In the genomic region with DNA sequence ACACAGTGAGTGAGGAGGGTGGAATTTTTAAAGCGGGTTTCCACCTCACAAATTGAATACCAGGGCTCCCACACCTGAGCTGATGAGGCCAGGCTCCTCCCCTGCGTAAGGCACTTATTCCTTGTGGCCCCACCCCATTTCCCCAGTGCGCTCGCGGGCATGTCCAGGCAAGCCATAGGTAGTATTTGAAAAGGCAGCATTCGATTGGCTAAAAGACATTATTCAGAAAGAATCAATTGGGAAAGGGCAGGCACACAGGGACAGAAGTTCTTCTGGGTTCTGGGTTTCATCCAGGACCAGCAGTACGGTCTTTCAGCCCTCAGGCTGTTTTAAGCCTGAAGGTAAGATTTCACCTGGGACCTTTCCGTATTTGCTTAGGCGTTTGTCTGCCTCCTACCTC, we compare ENCODE assay signal across 15 cellular contexts.
"Had no signal": no experiment of that assay in that cellular context is flagged by ENCODE, and none has a peak within 500 bp of the region (broad histone marks: within the 10 kb centered on the region; RNA-seq: fewer than 3 reads in every experiment).

No MANE protein-coding gene starts in this region.

- H3K4me3 Mint-ChIP-seq: activated CD4-positive, alpha-beta T cell treated with anti-CD3 and anti-CD28 coated beads for 36 hours; activated CD8-positive, alpha-beta T cell treated with anti-CD3 and anti-CD28 coated beads, Interleukin-2, amount 10 ng/mL, durations not matched to agents 7 days and 5 days; activated naive CD4-positive, alpha-beta T cell treated with anti-CD3 and anti-CD28 coated beads for 36 hours; activated T-helper 17 cell treated with anti-CD3 and anti-CD28 coated beads, Interleukin-2, amount 50 U/mL, for 72 hours; memory B cell; stimulated activated naive CD8-positive, alpha-beta T cell treated with anti-CD3 and anti-CD28 coated beads, Interleukin-15, Interleukin-2, amounts not matched to agents 100 ng/mL and 50 ng/mL, for 24 hours had no signal

- H3K9me3 ChIP-seq: heart right ventricle, ovary had no signal

- H3K27ac Mint-ChIP-seq: activated CD4-positive, alpha-beta T cell treated with anti-CD3 and anti-CD28 coated beads for 36 hours; activated CD8-positive, alpha-beta T cell treated with anti-CD3 and anti-CD28 coated beads, Interleukin-2, amount 10 ng/mL, durations not matched to agents 7 days and 5 days; activated naive CD4-positive, alpha-beta T cell treated with anti-CD3 and anti-CD28 coated beads for 36 hours; activated T-helper 17 cell treated with anti-CD3 and anti-CD28 coated beads, Interleukin-2, amount 50 U/mL, for 72 hours; memory B cell; stimulated activated naive CD8-positive, alpha-beta T cell treated with anti-CD3 and anti-CD28 coated beads, Interleukin-15, Interleukin-2, amounts not matched to agents 100 ng/mL and 50 ng/mL, for 24 hours had no signal

- H3K4me3 ChIP-seq: heart right ventricle, ovary had no signal

- H3K27me3 Mint-ChIP-seq: activated CD4-positive, alpha-beta T cell treated with anti-CD3 and anti-CD28 coated beads for 36 hours; activated T-helper 17 cell treated with anti-CD3 and anti-CD28 coated beads, Interleukin-2, amount 50 U/mL, for 72 hours; memory B cell; stimulated activated naive CD8-positive, alpha-beta T cell treated with anti-CD3 and anti-CD28 coated beads, Interleukin-15, Interleukin-2, amounts not matched to agents 100 ng/mL and 50 ng/mL, for 24 hours had no signal

- DNase-seq: activated CD4-positive, alpha-beta T cell treated with anti-CD3 and anti-CD28 coated beads for 36 hours; activated CD8-positive, alpha-beta T cell treated with anti-CD3 and anti-CD28 coated beads, Interleukin-2, amount 10 ng/mL, durations not matched to agents 7 days and 5 days; activated naive CD4-positive, alpha-beta T cell treated with anti-CD3 and anti-CD28 coated beads for 36 hours; heart right ventricle; ovary; retina; stimulated activated CD4-positive, alpha-beta T cell treated with anti-CD3 and anti-CD28 coated beads, Interleukin-15, amount 100 ng/mL, for 24 hours; stimulated activated CD4-positive, alpha-beta T cell treated with anti-CD3 and anti-CD28 coated beads, Interleukin-4, amount 100 ng/mL, for 24 hours; SW 1271 had no signal

- FAIRE-seq: colon, islet of Langerhans had no signal

- ATAC-seq: activated CD4-positive, alpha-beta T cell treated with anti-CD3 and anti-CD28 coated beads for 36 hours; activated CD8-positive, alpha-beta T cell treated with anti-CD3 and anti-CD28 coated beads, Interleukin-2, amount 10 ng/mL, durations not matched to agents 7 days and 5 days; activated T-helper 17 cell treated with anti-CD3 and anti-CD28 coated beads, Interleukin-2, amount 50 U/mL, for 72 hours; heart right ventricle; left lobe of liver had no signal

- H3K4me1 Mint-ChIP-seq: activated CD4-positive, alpha-beta T cell treated with anti-CD3 and anti-CD28 coated beads for 36 hours; activated T-helper 17 cell treated with anti-CD3 and anti-CD28 coated beads, Interleukin-2, amount 50 U/mL, for 72 hours had no signal

- H3K36me3 ChIP-seq: ovary had no signal

- H3K27me3 ChIP-seq: heart right ventricle had no signal

- H3K9me3 Mint-ChIP-seq: activated naive CD4-positive, alpha-beta T cell treated with anti-CD3 and anti-CD28 coated beads for 36 hours; activated T-helper 17 cell treated with anti-CD3 and anti-CD28 coated beads, Interleukin-2, amount 50 U/mL, for 72 hours; memory B cell; stimulated activated naive CD8-positive, alpha-beta T cell treated with anti-CD3 and anti-CD28 coated beads, Interleukin-15, Interleukin-2, amounts not matched to agents 100 ng/mL and 50 ng/mL, for 24 hours had no signal

- H3K4me1 ChIP-seq: heart right ventricle had no signal

- H3K27ac ChIP-seq: heart right ventricle, ovary had no signal
